ENCODE assay signal across 2 cellular contexts in the genomic region with DNA sequence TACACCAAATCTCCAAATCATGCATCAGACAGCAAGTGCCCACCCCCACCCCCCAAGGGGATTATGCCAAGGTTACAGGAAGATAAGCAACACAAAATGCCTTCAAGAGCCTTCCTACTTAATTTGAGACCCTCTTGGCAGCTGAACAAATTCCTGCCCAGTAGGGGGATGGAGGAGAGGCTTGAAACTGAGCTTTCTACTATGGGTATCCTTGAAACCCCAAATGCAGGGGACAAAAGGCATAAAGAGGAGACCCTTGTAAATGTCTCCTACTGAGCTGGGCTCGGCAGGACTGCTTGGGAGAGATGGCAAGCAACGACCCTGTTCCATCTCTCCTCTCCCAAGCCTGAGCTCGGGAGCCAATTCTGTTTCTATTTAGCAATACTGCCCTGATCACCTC.
TF ChIP-seq lines count a peak whose summit lies in the region.

No MANE protein-coding gene starts in this region.

TF ChIP-seq in HEK293T, 16 proteins besides CTCF, POLR2A, EP300 and RAD21 (continued from another document):
- TF ChIP-seq ELF4 (IDR thresholded peaks at IDR 0.05) (no peak), HDGF (IDR thresholded peaks at IDR 0.05; ENCODE audit: borderline replicate concordance) (no peak), SUZ12 (IDR thresholded peaks at IDR 0.05) (no peak), TARDBP (IDR thresholded peaks at IDR 0.05) (no peak)
TF ChIP-seq in HEK293T: peak in this region for 0.

TF ChIP-seq in WTC11, 78 proteins besides CTCF, POLR2A, EP300 and RAD21 (continued from another document):
- TF ChIP-seq, protein P1, sequence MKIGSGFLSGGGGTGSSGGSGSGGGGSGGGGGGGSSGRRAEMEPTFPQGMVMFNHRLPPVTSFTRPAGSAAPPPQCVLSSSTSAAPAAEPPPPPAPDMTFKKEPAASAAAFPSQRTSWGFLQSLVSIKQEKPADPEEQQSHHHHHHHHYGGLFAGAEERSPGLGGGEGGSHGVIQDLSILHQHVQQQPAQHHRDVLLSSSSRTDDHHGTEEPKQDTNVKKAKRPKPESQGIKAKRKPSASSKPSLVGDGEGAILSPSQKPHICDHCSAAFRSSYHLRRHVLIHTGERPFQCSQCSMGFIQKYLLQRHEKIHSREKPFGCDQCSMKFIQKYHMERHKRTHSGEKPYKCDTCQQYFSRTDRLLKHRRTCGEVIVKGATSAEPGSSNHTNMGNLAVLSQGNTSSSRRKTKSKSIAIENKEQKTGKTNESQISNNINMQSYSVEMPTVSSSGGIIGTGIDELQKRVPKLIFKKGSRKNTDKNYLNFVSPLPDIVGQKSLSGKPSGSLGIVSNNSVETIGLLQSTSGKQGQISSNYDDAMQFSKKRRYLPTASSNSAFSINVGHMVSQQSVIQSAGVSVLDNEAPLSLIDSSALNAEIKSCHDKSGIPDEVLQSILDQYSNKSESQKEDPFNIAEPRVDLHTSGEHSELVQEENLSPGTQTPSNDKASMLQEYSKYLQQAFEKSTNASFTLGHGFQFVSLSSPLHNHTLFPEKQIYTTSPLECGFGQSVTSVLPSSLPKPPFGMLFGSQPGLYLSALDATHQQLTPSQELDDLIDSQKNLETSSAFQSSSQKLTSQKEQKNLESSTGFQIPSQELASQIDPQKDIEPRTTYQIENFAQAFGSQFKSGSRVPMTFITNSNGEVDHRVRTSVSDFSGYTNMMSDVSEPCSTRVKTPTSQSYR (CRISPR knock-in tag; IDR thresholded peaks at IDR 0.05): no peak
- TF ChIP-seq, protein P2, sequence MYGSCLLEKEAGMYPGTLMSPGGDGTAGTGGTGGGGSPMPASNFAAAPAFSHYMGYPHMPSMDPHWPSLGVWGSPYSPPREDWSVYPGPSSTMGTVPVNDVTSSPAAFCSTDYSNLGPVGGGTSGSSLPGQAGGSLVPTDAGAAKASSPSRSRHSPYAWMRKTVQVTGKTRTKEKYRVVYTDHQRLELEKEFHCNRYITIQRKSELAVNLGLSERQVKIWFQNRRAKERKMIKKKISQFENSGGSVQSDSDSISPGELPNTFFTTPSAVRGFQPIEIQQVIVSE (CRISPR knock-in tag; IDR thresholded peaks at IDR 0.05; ENCODE audit: borderline replicate concordance): no peak
- TF ChIP-seq ZBTB21 (CRISPR knock-in tag; IDR thresholded peaks at IDR 0.05; ENCODE audit: borderline replicate concordance) (no peak), ZNF416 (CRISPR knock-in tag; IDR thresholded peaks at IDR 0.05) (no peak), GRHL2 (CRISPR knock-in tag; IDR thresholded peaks at IDR 0.05; ENCODE audit: insufficient replicate concordance, severe bottlenecking) (no peak)
